In the genomic region with DNA sequence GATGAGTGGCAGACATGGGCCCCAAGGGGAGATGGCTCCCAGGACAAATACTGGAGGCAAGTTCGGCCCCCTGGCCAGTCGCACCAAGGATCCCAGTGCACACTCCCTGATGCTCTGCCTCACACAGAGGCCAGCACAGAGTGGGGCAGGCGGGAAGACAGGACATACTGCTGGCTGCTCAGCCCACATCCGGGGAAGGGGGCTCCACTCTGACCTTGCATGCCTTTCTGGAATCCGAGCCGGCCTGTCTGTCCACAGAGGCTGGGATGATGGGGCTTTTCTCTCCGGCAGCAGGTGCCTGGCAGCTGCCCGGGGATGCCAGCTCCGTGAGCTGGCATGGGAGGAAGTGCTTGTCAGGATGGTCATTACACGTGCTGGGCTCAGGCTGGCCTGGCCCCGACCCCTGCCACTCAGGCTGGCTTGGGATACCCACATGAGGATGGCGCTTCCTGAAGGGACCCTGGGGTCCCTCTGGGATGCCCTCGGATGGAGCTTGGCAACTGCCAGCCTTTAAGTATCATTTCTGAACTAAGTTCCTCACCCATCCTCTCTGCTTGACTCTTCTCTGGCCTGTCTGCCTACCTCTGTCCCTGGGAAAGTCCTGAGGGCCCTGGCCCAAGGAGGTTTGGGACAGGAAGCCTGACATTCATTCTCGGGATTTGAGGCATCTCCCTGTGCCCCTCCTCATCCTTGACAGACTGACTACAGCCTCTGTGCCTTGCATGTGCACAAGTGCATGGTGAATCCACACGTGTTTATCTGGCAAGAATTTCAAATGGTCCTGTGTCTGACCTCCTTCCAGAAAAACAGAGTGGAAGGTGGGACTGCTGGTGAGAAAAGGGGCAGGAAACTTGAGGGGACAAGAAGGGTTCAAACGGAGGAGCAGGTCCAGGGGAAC, we compare ENCODE assay signal across 19 cellular contexts. TPM values are rescaled to one million over a fixed set of nuclear protein-coding genes. Genes with fewer than 3 reads are reported as not detected.
A peak's percentile ranks its signal among the peaks of the same experiment; 100 is the strongest.
DNase-seq lines count a peak whose midpoint lies in the region; ATAC-seq and TF ChIP-seq lines count a peak whose summit lies in the region.
"Had no signal": no experiment of that assay in that cellular context is flagged by ENCODE, and none has a peak within 500 bp of the region (broad histone marks: within the 10 kb centered on the region; RNA-seq: fewer than 3 reads in every experiment).

No MANE protein-coding gene starts in this region.

- peak overlapping the region; percentile 4 to 96 (median 80) for H3K27ac ChIP-seq in heart left ventricle
- H3K27ac ChIP-seq in osteoblast (ENCODE audit: low read depth, low read length) = no peak overlapping the region
- H3K27ac ChIP-seq: adrenal gland, testis had no signal

- no peak for TF ChIP-seq POLR2A in heart left ventricle (IDR thresholded peaks at IDR 0.05)

- H3K79me2 ChIP-seq in osteoblast (ENCODE audit: insufficient read depth, low read length) = no peaks in the 10 kb centered on the region

- TF ChIP-seq CTCF in heart left ventricle (IDR thresholded peaks at IDR 0.05) = no peak
- no peak for TF ChIP-seq CTCF in osteoblast (IDR thresholded peaks at IDR 0.05; ENCODE audit: extremely low read depth, low read depth, low read length)
- no peak for TF ChIP-seq CTCF in CD14-positive monocyte (IDR thresholded peaks at IDR 0.05)

- H3K4me1 Mint-ChIP-seq in CD14-positive monocyte = no peaks in the 10 kb centered on the region
- no peaks in the 10 kb centered on the region for H3K4me1 Mint-ChIP-seq in activated T-helper 2 cell treated with anti-CD3 and anti-CD28 coated beads, Interferon-gamma antibody, Interleukin-2, Interleukin-4, amounts not matched to agents 10 μg/mL and 5 μg/mL and 100 μg/mL, durations not matched to agents 14 hours and 24 hours and 36 hours (ENCODE audit: low read depth)

- H3K27ac Mint-ChIP-seq in CD14-positive monocyte = peak overlapping the region in 1 of 7 donors; percentile 4
- H3K27ac Mint-ChIP-seq in activated T-helper 2 cell treated with anti-CD3 and anti-CD28 coated beads, Interferon-gamma antibody, Interleukin-2, Interleukin-4, amounts not matched to agents 10 μg/mL and 5 μg/mL and 100 μg/mL, durations not matched to agents 14 hours and 24 hours and 36 hours = no peak overlapping the region

- WGBS in heart left ventricle, 4 donors = 49 to 51% (median 50%) methylated on average over 9 to 16 of the region's 16 CpGs

- peaks cover 7% of the 10 kb centered on the region for H4K20me1 ChIP-seq in osteoblast (ENCODE audit: insufficient read depth, low read length)

- H3K27me3 Mint-ChIP-seq in CD14-positive monocyte (ENCODE audit: low read depth in 3 of 3) = peaks cover 0 to 3% (median 3%) of the 10 kb centered on the region in 3 donors
- peaks cover 7% of the 10 kb centered on the region for H3K27me3 Mint-ChIP-seq in activated T-helper 2 cell treated with anti-CD3 and anti-CD28 coated beads, Interferon-gamma antibody, Interleukin-2, Interleukin-4, amounts not matched to agents 10 μg/mL and 5 μg/mL and 100 μg/mL, durations not matched to agents 14 hours and 24 hours and 36 hours (ENCODE audit: low read depth)

- H3K9me3 ChIP-seq in heart left ventricle (no peaks in the 10 kb centered on the region), osteoblast (ENCODE audit: low read depth, low read length) (no peaks in the 10 kb centered on the region)
- H3K9me3 ChIP-seq: adrenal gland, MG63, testis had no signal

- peak; percentile 23 for DNase-seq in Daoy (ENCODE audit: low read depth)
- peak; percentile 78 for DNase-seq in M059J (ENCODE audit: low read depth)
- DNase-seq in heart left ventricle = peak in 2 of 5 donors; percentile 54 to 67
- no peak for DNase-seq in osteoblast (ENCODE audit: insufficient read length, low spot score, missing footprints)
- DNase-seq in CD14-positive monocyte (ENCODE audit: low spot score) = no peak
- no peak for DNase-seq in hepatic stellate cell (ENCODE audit: low spot score)
- no peak for DNase-seq in activated T-helper 2 cell treated with anti-CD3 and anti-CD28 coated beads, Interferon-gamma antibody, Interleukin-2, Interleukin-4, amounts not matched to agents 10 μg/mL and 5 μg/mL and 100 μg/mL, durations not matched to agents 14 hours and 24 hours and 36 hours (ENCODE audit: low spot score)
- DNase-seq: adrenal gland; AML-193; Calu3; effector CD4-positive, alpha-beta T cell; kidney; MG63; midbrain; NCI-H146; T-helper 2 cell; testis had no signal

- H3K4me3 ChIP-seq in heart left ventricle (no peak overlapping the region), osteoblast (ENCODE audit: insufficient read depth, low read length) (no peak overlapping the region)
- H3K4me3 ChIP-seq: adrenal gland, MG63, smooth muscle cell, testis had no signal

- ATAC-seq in heart left ventricle (peak in 3 of 4 donors; percentile 1 to 27 (median 19)), HG03135 (IDR thresholded peaks at IDR 0.05; ENCODE audit: unreplicated experiment) (no peak)

- peaks cover 0 to 77% (median 37%) of the 10 kb centered on the region in 12 donors for H3K4me1 ChIP-seq in heart left ventricle
- peaks cover 13% of the 10 kb centered on the region for H3K4me1 ChIP-seq in osteoblast (ENCODE audit: insufficient read depth, low read length)
- H3K4me1 ChIP-seq: adrenal gland had no signal

- H3K9me3 Mint-ChIP-seq in CD14-positive monocyte = no peaks in the 10 kb centered on the region
- H3K9me3 Mint-ChIP-seq in activated T-helper 2 cell treated with anti-CD3 and anti-CD28 coated beads, Interferon-gamma antibody, Interleukin-2, Interleukin-4, amounts not matched to agents 10 μg/mL and 5 μg/mL and 100 μg/mL, durations not matched to agents 14 hours and 24 hours and 36 hours = no peaks in the 10 kb centered on the region

- H3K36me3 ChIP-seq in heart left ventricle (no peaks in the 10 kb centered on the region), osteoblast (ENCODE audit: insufficient read depth, low read length) (no peaks in the 10 kb centered on the region)
- H3K36me3 ChIP-seq: adrenal gland, MG63 had no signal

- H3K4me2 ChIP-seq in osteoblast (ENCODE audit: insufficient read depth, low read length) = peak overlapping the region; percentile 15
- H3K4me2 ChIP-seq: smooth muscle cell had no signal

- no peak overlapping the region for H3K4me3 Mint-ChIP-seq in CD14-positive monocyte
- H3K4me3 Mint-ChIP-seq in activated T-helper 2 cell treated with anti-CD3 and anti-CD28 coated beads, Interferon-gamma antibody, Interleukin-2, Interleukin-4, amounts not matched to agents 10 μg/mL and 5 μg/mL and 100 μg/mL, durations not matched to agents 14 hours and 24 hours and 36 hours (ENCODE audit: low read depth) = no peak overlapping the region

- intact Hi-C loops in heart left ventricle (cut with DNase I) = loop anchor here in 5 of 10 donors (1.0 to 5.0 kb wide), 4 partner anchors 9 to 40 kb away; no protein-coding TSS in a partner anchor
- intact Hi-C loops in CD14-positive monocyte (cut with micrococcal nuclease) = no loop called here
- intact Hi-C loops in activated T-helper 2 cell treated with anti-CD3 and anti-CD28 coated beads, Interferon-gamma antibody, Interleukin-2, Interleukin-4, amounts not matched to agents 10 μg/mL and 5 μg/mL and 100 μg/mL, durations not matched to agents 14 hours and 24 hours and 36 hours (cut with micrococcal nuclease) = no loop called here

- H3K27me3 ChIP-seq in heart left ventricle = no peaks in the 10 kb centered on the region
- peaks cover 5% of the 10 kb centered on the region for H3K27me3 ChIP-seq in osteoblast (ENCODE audit: insufficient read depth, low read length)
- H3K27me3 ChIP-seq: adrenal gland, MG63, testis had no signal

- H2AFZ ChIP-seq in osteoblast (ENCODE audit: low read length) = no peak overlapping the region

- H3K36me3 Mint-ChIP-seq in CD14-positive monocyte = no peaks in the 10 kb centered on the region
- no peaks in the 10 kb centered on the region for H3K36me3 Mint-ChIP-seq in activated T-helper 2 cell treated with anti-CD3 and anti-CD28 coated beads, Interferon-gamma antibody, Interleukin-2, Interleukin-4, amounts not matched to agents 10 μg/mL and 5 μg/mL and 100 μg/mL, durations not matched to agents 14 hours and 24 hours and 36 hours (ENCODE audit: low read depth)

RNA-seq across cellular contexts. Expression of a gene that starts 46.5 kb away (rescaled TPM):
- total RNA-seq in Daoy (2014; rRNA removed; shearing (Covaris generic)) = 4.3 and 12.6 TPM in 2 replicates
- 6.5 and 6.8 TPM in 2 replicates for total RNA-seq in M059J (2014; rRNA removed; shearing (Covaris generic))
- total RNA-seq in heart left ventricle (10 to 100 TPM; 18.3 to 35.6 (median 25.0) TPM), osteoblast (14.5 and 20.0 TPM in 2 replicates)
- polyA plus RNA-seq in heart left ventricle (10 to 100 TPM; 19.1 to 35.9 TPM), CD14-positive monocyte (1 to 10 TPM; 1.6 to 2.4 TPM)
- 13.7 and 14.0 TPM in 2 replicates for total RNA-seq in activated T-helper 2 cell treated with anti-CD3 and anti-CD28 coated beads, Interferon-gamma antibody, Interleukin-2, Interleukin-4, amounts not matched to agents 10 μg/mL and 5 μg/mL and 100 μg/mL, durations not matched to agents 14 hours and 24 hours and 36 hours

Comparison
In these comparisons a context has a peak if more than half of its experiments do, and no peak if none do; other contexts are left out.
1. DNase-seq: peak in Daoy (single experiment) and M059J (single experiment); none in osteoblast (single experiment), CD14-positive monocyte (single experiment), hepatic stellate cell (single experiment) and activated T-helper 2 cell treated with anti-CD3 and anti-CD28 coated beads, Interferon-gamma antibody, Interleukin-2, Interleukin-4, amounts not matched to agents 10 μg/mL and 5 μg/mL and 100 μg/mL, durations not matched to agents 14 hours and 24 hours and 36 hours (single experiment).